ENCODE assay signal across 10 cellular contexts in the genomic region with DNA sequence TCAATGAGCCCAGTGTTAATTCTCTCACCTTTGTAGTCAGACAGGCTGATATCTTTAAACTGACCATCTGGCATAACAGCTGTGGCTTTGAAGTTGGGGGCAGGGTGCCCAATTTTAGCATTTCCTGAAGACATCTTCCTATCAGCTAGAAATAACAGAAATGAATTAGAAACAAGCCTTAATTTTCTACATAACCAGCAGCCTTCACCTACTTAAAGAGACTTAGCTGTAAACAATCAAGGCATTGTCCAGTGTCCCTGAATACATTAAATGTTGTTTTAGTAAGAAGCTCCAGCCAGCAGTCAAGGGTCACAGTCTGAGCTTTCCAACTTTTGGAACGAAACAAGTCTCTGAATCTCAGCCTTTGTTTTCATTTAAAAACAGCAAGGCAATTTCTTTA. TPM values are rescaled to one million over a fixed set of nuclear protein-coding genes. Genes with fewer than 3 reads are reported as not detected.
DNase-seq lines count a peak whose midpoint lies in the region; ATAC-seq and TF ChIP-seq lines count a peak whose summit lies in the region.
"Had no signal": no experiment of that assay in that cellular context is flagged by ENCODE, and none has a peak within 500 bp of the region (broad histone marks: within the 10 kb centered on the region; RNA-seq: fewer than 3 reads in every experiment).

No MANE protein-coding gene starts in this region.

- ATAC-seq in GM19324 (IDR thresholded peaks at IDR 0.05; ENCODE audit: low FRiP score, unreplicated experiment) (no peak), GM19395 (IDR thresholded peaks at IDR 0.05; ENCODE audit: unreplicated experiment) (no peak)
- ATAC-seq: sciatic nerve had no signal

- H4K20me1 ChIP-seq in osteoblast (ENCODE audit: insufficient read depth, low read length), result peaks cover 33% of the 10 kb centered on the region

- H3K4me2 ChIP-seq in osteoblast (ENCODE audit: insufficient read depth, low read length), result peak overlapping the region; percentile 66

- TF ChIP-seq POLR2A in uterus (IDR thresholded peaks at IDR 0.05), result no peak

- H3K27ac ChIP-seq in osteoblast (ENCODE audit: low read depth, low read length) (no peak overlapping the region), uterus (peak overlapping the region in 1 of 2 donors; percentile 17)

- no peak overlapping the region for H2AFZ ChIP-seq in osteoblast (ENCODE audit: low read length)

- peak overlapping the region; percentile 72 for H3K4me3 ChIP-seq in GM06990 (replicated peaks; ENCODE audit: low read depth, low read length)
- H3K4me3 ChIP-seq in NT2/D1 (ENCODE audit: insufficient read length, low read depth), result peak overlapping the region; percentile 58
- H3K4me3 ChIP-seq in osteoblast (ENCODE audit: insufficient read depth, low read length), result peak overlapping the region; percentile 2
- H3K4me3 ChIP-seq in uterus, result no peak overlapping the region

- H3K4me1 ChIP-seq in NT2/D1 (ENCODE audit: insufficient read depth, insufficient read length), result peaks cover 9% of the 10 kb centered on the region
- peaks cover 10% of the 10 kb centered on the region for H3K4me1 ChIP-seq in osteoblast (ENCODE audit: insufficient read depth, low read length)
- H3K4me1 ChIP-seq in uterus, result no peaks in the 10 kb centered on the region

- no peaks in the 10 kb centered on the region for H3K9me3 ChIP-seq in NT2/D1 (ENCODE audit: insufficient read depth, low read length)
- no peaks in the 10 kb centered on the region for H3K9me3 ChIP-seq in osteoblast (ENCODE audit: low read depth, low read length)
- H3K9me3 ChIP-seq in uterus, result no peaks in the 10 kb centered on the region

- H3K4me3 Mint-ChIP-seq in dendritic cell treated with granulocyte-macrophage colony-stimulating factor and Interleukin-4, amounts not matched to agents 40 ng/mL and 50 ng/mL, for 4 days, result peak overlapping the region; percentile 95

- no peaks in the 10 kb centered on the region for H3K9me3 Mint-ChIP-seq in dendritic cell treated with granulocyte-macrophage colony-stimulating factor and Interleukin-4, amounts not matched to agents 40 ng/mL and 50 ng/mL, for 4 days

- peaks cover 59% of the 10 kb centered on the region for H3K79me2 ChIP-seq in osteoblast (ENCODE audit: insufficient read depth, low read length)

- H3K36me3 ChIP-seq in GM06990 (ENCODE audit: control insufficient read depth, insufficient read depth, low read length) (peaks cover 26% of the 10 kb centered on the region), NT2/D1 (ENCODE audit: insufficient read depth, insufficient read length, low read length) (peaks cover 66% of the 10 kb centered on the region), osteoblast (ENCODE audit: insufficient read depth, low read length) (peaks cover 38% of the 10 kb centered on the region), uterus (no peaks in the 10 kb centered on the region)

- no peaks in the 10 kb centered on the region for H3K27me3 ChIP-seq in GM06990 (replicated peaks; ENCODE audit: control insufficient read depth, insufficient read depth, low read length)
- H3K27me3 ChIP-seq in NT2/D1 (ENCODE audit: insufficient read depth, insufficient read length), result no peaks in the 10 kb centered on the region
- H3K27me3 ChIP-seq in osteoblast (ENCODE audit: insufficient read depth, low read length), result no peaks in the 10 kb centered on the region
- no peaks in the 10 kb centered on the region for H3K27me3 ChIP-seq in uterus

- H3K9ac ChIP-seq in NT2/D1 (ENCODE audit: insufficient read length, low read depth), result no peak overlapping the region

- H3K36me3 Mint-ChIP-seq in dendritic cell treated with granulocyte-macrophage colony-stimulating factor and Interleukin-4, amounts not matched to agents 40 ng/mL and 50 ng/mL, for 4 days (ENCODE audit: low read depth), result peaks cover 79% of the 10 kb centered on the region

- no peak for DNase-seq in GM06990 (ENCODE audit: extremely low read depth, insufficient read length)
- no peak for DNase-seq in NT2/D1 (ENCODE audit: low read depth, low spot score)
- no peak for DNase-seq in osteoblast (ENCODE audit: insufficient read length, low spot score, missing footprints)
- DNase-seq in uterus, result no peak
- no peak for DNase-seq in SHP77 treated with DMSO at 0.1 percent for 48 hours (lab: John Stamatoyannopoulos, UW)
- DNase-seq: NCI-H1436 treated with DMSO at 0.1 percent for 48 hours had no signal

- no peak for TF ChIP-seq CTCF in GM06990 (IDR thresholded peaks at IDR 0.05; ENCODE audit: insufficient read depth, low read length, poor library complexity, severe bottlenecking)
- TF ChIP-seq CTCF in osteoblast (IDR thresholded peaks at IDR 0.05; ENCODE audit: extremely low read depth, low read depth, low read length), result no peak
- no peak for TF ChIP-seq CTCF in uterus (IDR thresholded peaks at IDR 0.05)

- no peaks in the 10 kb centered on the region for H3K27me3 Mint-ChIP-seq in dendritic cell treated with granulocyte-macrophage colony-stimulating factor and Interleukin-4, amounts not matched to agents 40 ng/mL and 50 ng/mL, for 4 days

- no peak overlapping the region for H3K27ac Mint-ChIP-seq in dendritic cell treated with granulocyte-macrophage colony-stimulating factor and Interleukin-4, amounts not matched to agents 40 ng/mL and 50 ng/mL, for 4 days

- H3K4me1 Mint-ChIP-seq in dendritic cell treated with granulocyte-macrophage colony-stimulating factor and Interleukin-4, amounts not matched to agents 40 ng/mL and 50 ng/mL, for 4 days (ENCODE audit: low read depth), result peaks cover 70% of the 10 kb centered on the region

- intact Hi-C loops in dendritic cell treated with granulocyte-macrophage colony-stimulating factor and Interleukin-4, amounts not matched to agents 40 ng/mL and 50 ng/mL, for 4 days (cut with micrococcal nuclease), result no loop called here
- intact Hi-C loops in uterus (cut with DNase I; ENCODE audit: low total_unique reads), result loop anchor here (10.0 kb wide), 1 partner anchor 46 kb away; no protein-coding TSS in a partner anchor

RNA-seq across cellular contexts. Expression of gene PRDX1, which starts 2.8 kb away (rescaled TPM):
- total RNA-seq in osteoblast, result 249 and 260 TPM in 2 replicates
- total RNA-seq in uterus, result 100 to 1,000 TPM; 189 to 253 (median 202) TPM

RNA-seq across cellular contexts. Expression of gene MMACHC, which starts 18.8 kb away (rescaled TPM):
- total RNA-seq in osteoblast, result 2.9 TPM in 2 replicates
- 1 to 10 TPM in 2 of 4 donors, under 1 TPM in 1, not detected in 1; 0.26 to 4.5 (median 3.4) TPM for total RNA-seq in uterus

RNA-seq across cellular contexts. Expression of gene CCDC163, which starts 19.0 kb away (rescaled TPM):
- total RNA-seq in osteoblast (1.8 TPM in 2 replicates), uterus (1 to 10 TPM in 2 of 4 donors, under 1 TPM in 1, not detected in 1; 0.35 to 7.2 (median 3.8) TPM)

RNA-seq across cellular contexts. Expression of gene TESK2, which starts 27.9 kb away (rescaled TPM):
- total RNA-seq in osteoblast (5.4 and 6.2 TPM in 2 replicates), uterus (1 to 10 TPM in 3 of 4 donors, under 1 TPM in 1; 0.29 to 7.5 (median 2.1) TPM)

RNA-seq across cellular contexts. Expression of gene AKR1A1, which starts 31.7 kb away (rescaled TPM):
- total RNA-seq in osteoblast (129 and 136 TPM in 2 replicates), uterus (100 to 1,000 TPM in 2 of 4 donors, 10 to 100 TPM in 2; 75.3 to 162 (median 106) TPM)

Comparison
In these comparisons a context has a peak if more than half of its experiments do, and no peak if none do; other contexts are left out.
1. H3K4me3 ChIP-seq: peak in GM06990 (single experiment), NT2/D1 (single experiment) and osteoblast (single experiment); none in uterus (0 of 2).